In genomic region chr5:36242534-36243144, GRCh38 we compare ENCODE assay signal across 8 cellular contexts. TPM values are rescaled to one million over a fixed set of nuclear protein-coding genes. Genes with fewer than 3 reads are reported as not detected.
DNase-seq lines count a peak whose midpoint lies in the region; ATAC-seq and TF ChIP-seq lines count a peak whose summit lies in the region.

No MANE protein-coding gene starts in this region.

- H4K91ac ChIP-seq in mesenchymal stem cell (ENCODE audit: low read length), result peak overlapping the region; percentile 80

- no peak for ATAC-seq in GM19397 (IDR thresholded peaks at IDR 0.05; ENCODE audit: unreplicated experiment)

- peaks cover 27% of the 10 kb centered on the region for H3K4me1 ChIP-seq in CD8-positive, alpha-beta memory T cell (ENCODE audit: insufficient read depth, low read length)
- peaks cover 7% of the 10 kb centered on the region for H3K4me1 ChIP-seq in mesenchymal stem cell (ENCODE audit: control insufficient read depth, insufficient read depth, low read depth, low read length)
- peaks cover 0 to 36% (median 22%) of the 10 kb centered on the region in 4 donors for H3K4me1 ChIP-seq in tibial artery

- peak overlapping the region in 1 of 2 experiments; percentile 58 for H3K14ac ChIP-seq in mesenchymal stem cell (ENCODE audit: low read length in 2 of 2)

- no peaks in the 10 kb centered on the region for H3K9me3 ChIP-seq in CD8-positive, alpha-beta memory T cell (ENCODE audit: low read length)
- H3K9me3 ChIP-seq in mesenchymal stem cell (ENCODE audit: control insufficient read depth, low read length) (no peaks in the 10 kb centered on the region), tibial artery (no peaks in the 10 kb centered on the region)

- POLR2A ChIA-PET in CD8-positive, alpha-beta memory T cell (lab: Charles Lee), result interaction anchor here (0.7 to 2.2 kb wide), 3 partner anchors 40 to 1314 kb away, joined by 3 to 35 read pairs (median 4); partner anchors contain the start of genes LMBRD2 and SKP2

- H2AFZ ChIP-seq in mesenchymal stem cell (ENCODE audit: low read depth, low read length), result peak overlapping the region; percentile 29

- H2BK12ac ChIP-seq in mesenchymal stem cell (ENCODE audit: low read length in 2 of 2), result peak overlapping the region; percentile 54 to 59

- peak overlapping the region; percentile 96 for H2AK5ac ChIP-seq in mesenchymal stem cell (ENCODE audit: low read length, severe bottlenecking)

- peak overlapping the region; percentile 76 to 99 (median 91) for H3K27ac Mint-ChIP-seq in CD8-positive, alpha-beta memory T cell

- no peaks in the 10 kb centered on the region for H3K9me3 Mint-ChIP-seq in CD8-positive, alpha-beta memory T cell

- no peak for TF ChIP-seq CTCF in tibial artery (IDR thresholded peaks at IDR 0.05)

- peaks cover 41 to 53% (median 52%) of the 10 kb centered on the region in 3 donors for H3K4me1 Mint-ChIP-seq in CD8-positive, alpha-beta memory T cell

- DNase-seq in CD8-positive, alpha-beta memory T cell, result peak in 1 of 5 donors; percentile 47
- peak; percentile 41 for DNase-seq in NCI-H69 (lab: John Stamatoyannopoulos, UW)
- DNase-seq in caudate nucleus (lab: John Stamatoyannopoulos, UW), result peak in 8 of 61 donors; percentile 2 to 42 (median 25)
- DNase-seq in mesenchymal stem cell, result no peak
- DNase-seq in tibial artery, result no peak
- DNase-seq in SIG-M5 (lab: John Stamatoyannopoulos, UW), result no peak
- DNase-seq in KG1 (lab: John Stamatoyannopoulos, UW), result no peak

- H3K4me3 ChIP-seq in CD8-positive, alpha-beta memory T cell (ENCODE audit: low read length), result peak overlapping the region; percentile 61
- H3K4me3 ChIP-seq in mesenchymal stem cell (ENCODE audit: insufficient read depth in 1 of 2, low read depth in 1 of 2, low read length in 2 of 2) (peak overlapping the region; percentile 87 to 90), tibial artery (peak overlapping the region; percentile 69 to 99)

- no peak overlapping the region for H3K4ac ChIP-seq in mesenchymal stem cell (ENCODE audit: low read depth in 1 of 2, low read length in 2 of 2)

- peak overlapping the region; percentile 79 for H3K4me2 ChIP-seq in mesenchymal stem cell (ENCODE audit: low read length, poor library complexity, severe bottlenecking)

- H3K36me3 ChIP-seq in CD8-positive, alpha-beta memory T cell (ENCODE audit: insufficient read depth, low read length), result no peaks in the 10 kb centered on the region
- no peaks in the 10 kb centered on the region for H3K36me3 ChIP-seq in mesenchymal stem cell (ENCODE audit: control insufficient read depth in 1 of 2, insufficient read depth in 2 of 2, low read depth in 1 of 2, low read length in 2 of 2)
- peaks cover 0 to 7% (median 0%) of the 10 kb centered on the region in 3 donors for H3K36me3 ChIP-seq in tibial artery

- peak overlapping the region; percentile 23 for H2BK15ac ChIP-seq in mesenchymal stem cell (ENCODE audit: low read depth, poor library complexity, severe bottlenecking)

- 79% methylated on average over 19 of the region's 19 CpGs for WGBS in mesenchymal stem cell

- CTCF ChIA-PET in CD8-positive, alpha-beta memory T cell (lab: Charles Lee), result interaction anchor here (0.7 to 2.6 kb wide), 20 partner anchors 8 to 1327 kb away, joined by 3 to 17 read pairs (median 6); partner anchors contain the start of genes BRIX1, LMBRD2, RAD1 and SKP2

- peaks cover 0 to 1% of the 10 kb centered on the region in 2 donors for H3K27me3 Mint-ChIP-seq in CD8-positive, alpha-beta memory T cell

- H3K27me3 ChIP-seq in CD8-positive, alpha-beta memory T cell (ENCODE audit: insufficient read depth, low read length, poor library complexity, severe bottlenecking), result no peaks in the 10 kb centered on the region
- H3K27me3 ChIP-seq in mesenchymal stem cell (ENCODE audit: control insufficient read depth in 1 of 2, insufficient read depth in 1 of 2, low read length in 2 of 2) (no peaks in the 10 kb centered on the region), tibial artery (no peaks in the 10 kb centered on the region)

- peak overlapping the region; percentile 86 to 89 for H3K18ac ChIP-seq in mesenchymal stem cell (ENCODE audit: low read depth in 1 of 2, low read length in 2 of 2)

- H3K4me3 Mint-ChIP-seq in CD8-positive, alpha-beta memory T cell, result peak overlapping the region; percentile 87 to 95 (median 91)

- peak overlapping the region; percentile 96 for H3K9ac ChIP-seq in mesenchymal stem cell (ENCODE audit: low read length)

- intact Hi-C loops in tibial artery (cut with DNase I; ENCODE audit: low total_unique reads), result loop anchor here (10.0 kb wide), 1 partner anchor 62 kb away; the partner anchor contains the start of gene RANBP3L

- H2BK5ac ChIP-seq in mesenchymal stem cell (ENCODE audit: low read depth, low read length, poor library complexity, severe bottlenecking), result no peak overlapping the region

- peaks cover 9% of the 10 kb centered on the region for H3K79me1 ChIP-seq in mesenchymal stem cell (replicated peaks; ENCODE audit: low read length, poor library complexity, severe bottlenecking)

- peak overlapping the region; percentile 52 for H4K8ac ChIP-seq in mesenchymal stem cell (ENCODE audit: low read length)

- H3K23ac ChIP-seq in mesenchymal stem cell (ENCODE audit: low read length in 2 of 2), result peak overlapping the region in 1 of 2 experiments; percentile 56

- peaks cover 0 to 7% (median 0%) of the 10 kb centered on the region in 3 donors for H3K36me3 Mint-ChIP-seq in CD8-positive, alpha-beta memory T cell

- H3K27ac ChIP-seq in CD8-positive, alpha-beta memory T cell (ENCODE audit: low read depth, low read length), result peak overlapping the region; percentile 87
- H3K27ac ChIP-seq in caudate nucleus (ENCODE audit: low read depth, low read length) (peak overlapping the region; percentile 97), mesenchymal stem cell (ENCODE audit: low read length, poor library complexity, severe bottlenecking) (peak overlapping the region; percentile 88), tibial artery (peak overlapping the region; percentile 92 to 100)

- peak overlapping the region; percentile 73 for H2BK120ac ChIP-seq in mesenchymal stem cell (ENCODE audit: low read depth, low read length)

RNA-seq across cellular contexts. Expression of gene NADK2, which starts 0.9 kb away (rescaled TPM):
- 10 to 100 TPM; 22.7 to 24.3 TPM for total RNA-seq in CD8-positive, alpha-beta memory T cell
- polyA plus RNA-seq in CD8-positive, alpha-beta memory T cell, result 7.9 TPM
- 8.1 TPM for polyA plus RNA-seq in mesenchymal stem cell (2013, experiment 1 of 2)
- 8.3 TPM for polyA plus RNA-seq in mesenchymal stem cell (2013, experiment 2 of 2)

RNA-seq across cellular contexts. Expression of gene RANBP3L, which starts 59.1 kb away (rescaled TPM):
- not detected for total RNA-seq in CD8-positive, alpha-beta memory T cell
- polyA plus RNA-seq in CD8-positive, alpha-beta memory T cell, result not detected
- polyA plus RNA-seq in mesenchymal stem cell (2013, experiment 1 of 2), result 0.25 TPM
- 0.26 TPM for polyA plus RNA-seq in mesenchymal stem cell (2013, experiment 2 of 2)
